Comparison of ENCODE assay signal across 8 cellular contexts in genomic region chr17:50060951-50061712, GRCh38. TPM values are rescaled to one million over a fixed set of nuclear protein-coding genes. Genes with fewer than 3 reads are reported as not detected.
DNase-seq lines count a peak whose midpoint lies in the region; ATAC-seq, FAIRE-seq and TF ChIP-seq lines count a peak whose summit lies in the region.

No MANE protein-coding gene starts in this region.

- H3K79me1 ChIP-seq in H1 (ENCODE audit: low read depth, low read length): peaks cover 2% of the 10 kb centered on the region; the same call in 1 of the 2 replicates

- BruUV-seq in PC-3 (replicated peaks; lab: Mats Ljungman, UMichigan): no TSS peak

- TF ChIP-seq RAD21 in H1 (IDR thresholded peaks at IDR 0.05 in 1 of 2, conservative IDR thresholded peaks at IDR 0.05 in 1 of 2; ENCODE audit: low read depth in 2 of 2, low read length in 2 of 2): no peak

- H2BK15ac ChIP-seq in H1 (ENCODE audit: low read length): no peak overlapping the region

- no peak overlapping the region for H2AK5ac ChIP-seq in H1 (ENCODE audit: low read depth, low read length)

- H3K36me3 Mint-ChIP-seq in effector memory CD8-positive, alpha-beta T cell (ENCODE audit: insufficient read depth): peaks cover 3% of the 10 kb centered on the region
- peaks cover 2% of the 10 kb centered on the region for H3K36me3 Mint-ChIP-seq in activated CD4-positive, alpha-beta T cell treated with anti-CD3 and anti-CD28 coated beads, Interleukin-2, amount 10 ng/mL, durations not matched to agents 24 days and 14 days (ENCODE audit: low read depth)

- no peak overlapping the region for H4K91ac ChIP-seq in H1 (replicated peaks; ENCODE audit: insufficient read length, low read length)

- ATAC-seq in PC-3 (no peak), lung (ENCODE audit: insufficient read depth, low FRiP score) (peak; percentile 19)
- no peak for ATAC-seq in effector memory CD8-positive, alpha-beta T cell (replicated peaks)

- peak overlapping the region; percentile 95 for H3K9ac ChIP-seq in PC-3 (ENCODE audit: low read length)
- H3K9ac ChIP-seq in H1 (replicated peaks in 1 of 4; ENCODE audit: extremely low read depth in 1 of 4, low read depth in 3 of 4, low read length in 3 of 4): no peak overlapping the region

- H3K27me3 ChIP-seq in PC-3 (ENCODE audit: low read length) (no peaks in the 10 kb centered on the region), H1 (replicated peaks in 1 of 4; ENCODE audit: control insufficient read depth in 3 of 4, extremely low read depth in 1 of 4, insufficient read depth in 3 of 4, low read length in 3 of 4) (peaks cover 0 to 13% (median 11%) of the 10 kb centered on the region in 4 experiments; a peak in 5 of 7 replicates), lung (ENCODE audit: control insufficient read depth, insufficient read depth) (no peaks in the 10 kb centered on the region), tibial artery (no peaks in the 10 kb centered on the region)

- TF ChIP-seq POLR2A in H1 (IDR thresholded peaks at IDR 0.05; ENCODE audit: control extremely low read depth in 1 of 2, low read depth in 2 of 2, low read length in 2 of 2): no peak

- H3K27me3 Mint-ChIP-seq in effector memory CD8-positive, alpha-beta T cell: peaks cover 0 to 9% of the 10 kb centered on the region in 2 donors
- peaks cover 3% of the 10 kb centered on the region for H3K27me3 Mint-ChIP-seq in activated CD4-positive, alpha-beta T cell treated with anti-CD3 and anti-CD28 coated beads, Interleukin-2, amount 10 ng/mL, durations not matched to agents 24 days and 14 days

- peaks cover 8% of the 10 kb centered on the region; the same call in 1 of the 2 replicates for H3K23me2 ChIP-seq in H1 (ENCODE audit: low read depth, low read length)

- peak overlapping the region; percentile 97 for H3K4me2 ChIP-seq in PC-3 (ENCODE audit: low read length)
- H3K4me2 ChIP-seq in H1 (ENCODE audit: insufficient read depth in 1 of 2, low read depth in 2 of 2, low read length in 2 of 2): no peak overlapping the region

- no peak overlapping the region for H3K27ac Mint-ChIP-seq in effector memory CD8-positive, alpha-beta T cell
- no peak overlapping the region for H3K27ac Mint-ChIP-seq in activated CD4-positive, alpha-beta T cell treated with anti-CD3 and anti-CD28 coated beads, Interleukin-2, amount 10 ng/mL, durations not matched to agents 24 days and 14 days

- 87% methylated on average over 9 of the region's 9 CpGs; no CpG with 5 or more reads in 1 of the 2 experiments for WGBS in H1 (ENCODE audit: extremely low coverage in 1 of 2, insufficient coverage in 1 of 2, insufficient read length in 1 of 2, insufficient replicate concordance in 2 of 2, low coverage in 1 of 2, low lambda C conversion rate in 2 of 2, missing lambda C conversion rate in 1 of 2), 2 experiments
- WGBS in lung, 2 donors: 68 to 76% methylated on average over 9 of the region's 9 CpGs

- TF ChIP-seq CTCF in PC-3 (conservative IDR thresholded peaks at IDR 0.05; ENCODE audit: low read depth, low read length) (no peak), H1 (IDR thresholded peaks at IDR 0.05; ENCODE audit: control extremely low read depth in 1 of 3, insufficient read depth in 1 of 3, low read depth in 1 of 3, low read length in 3 of 3) (no peak), lung (IDR thresholded peaks at IDR 0.05; ENCODE audit: control extremely low read depth, extremely low read depth) (no peak), tibial artery (IDR thresholded peaks at IDR 0.05) (no peak), D721Med (IDR thresholded peaks at IDR 0.05; ENCODE audit: insufficient read depth, missing control alignments) (no peak)

- no peak overlapping the region for H2BK20ac ChIP-seq in H1 (ENCODE audit: low read length)

- H3K4me3 ChIP-seq in PC-3 (ENCODE audit: low read length): peak overlapping the region; percentile 90
- no peak overlapping the region for H3K4me3 ChIP-seq in H1 (ENCODE audit: extremely low read depth in 1 of 4, insufficient read depth in 2 of 4, low read depth in 3 of 4, low read length in 4 of 4)
- H3K4me3 ChIP-seq in lung: no peak overlapping the region
- H3K4me3 ChIP-seq in tibial artery: peak overlapping the region; percentile 88 to 95

- no peak overlapping the region for H3K14ac ChIP-seq in H1 (ENCODE audit: insufficient read length)

- no peak overlapping the region for H2BK120ac ChIP-seq in H1 (replicated peaks; ENCODE audit: low read depth, low read length)

- no peak overlapping the region for H3K4ac ChIP-seq in H1 (replicated peaks; ENCODE audit: insufficient read length, low read depth, low read length)

- H4K5ac ChIP-seq in H1 (ENCODE audit: insufficient read length, low read depth, low read length): no peak overlapping the region

- FAIRE-seq in H1 (lab: Jason Lieb, UNC) (no peak), D721Med (lab: Jason Lieb, UNC) (no peak)

- no peak overlapping the region for H2BK5ac ChIP-seq in H1 (ENCODE audit: low read depth, low read length)

- no peak overlapping the region for H2BK12ac ChIP-seq in H1 (ENCODE audit: low read depth, low read length)

- H3K4me1 Mint-ChIP-seq in effector memory CD8-positive, alpha-beta T cell (ENCODE audit: low read depth in 2 of 2): peaks cover 13 to 19% of the 10 kb centered on the region in 2 donors
- H3K4me1 Mint-ChIP-seq in activated CD4-positive, alpha-beta T cell treated with anti-CD3 and anti-CD28 coated beads, Interleukin-2, amount 10 ng/mL, durations not matched to agents 24 days and 14 days: peaks cover 18% of the 10 kb centered on the region

- H2AFZ ChIP-seq in PC-3 (ENCODE audit: low read length) (no peak overlapping the region), H1 (ENCODE audit: low read length) (no peak overlapping the region)

- no peak overlapping the region for H3K56ac ChIP-seq in H1 (replicated peaks; ENCODE audit: insufficient read length, low read depth, low read length)

- TF ChIP-seq EP300 in H1 (IDR thresholded peaks at IDR 0.05; ENCODE audit: borderline replicate concordance in 1 of 2, low read depth in 2 of 2, low read length in 2 of 2): no peak

- no peaks in the 10 kb centered on the region for H3K9me3 Mint-ChIP-seq in effector memory CD8-positive, alpha-beta T cell
- H3K9me3 Mint-ChIP-seq in activated CD4-positive, alpha-beta T cell treated with anti-CD3 and anti-CD28 coated beads, Interleukin-2, amount 10 ng/mL, durations not matched to agents 24 days and 14 days: no peaks in the 10 kb centered on the region

- peaks cover 86% of the 10 kb centered on the region for H3K4me1 ChIP-seq in PC-3 (ENCODE audit: insufficient read depth, low read length)
- peaks cover 0 to 14% (median 7%) of the 10 kb centered on the region in 4 experiments; a peak in 5 of 7 replicates for H3K4me1 ChIP-seq in H1 (replicated peaks in 1 of 4; ENCODE audit: control insufficient read depth in 3 of 4, insufficient read depth in 4 of 4, low read length in 3 of 4)
- H3K4me1 ChIP-seq in lung (ENCODE audit: control insufficient read depth in 2 of 2, insufficient read depth in 2 of 2, low read length in 2 of 2): peaks cover 27 to 55% of the 10 kb centered on the region in 2 donors
- H3K4me1 ChIP-seq in tibial artery: peaks cover 0 to 91% (median 86%) of the 10 kb centered on the region in 4 donors

- H3K79me2 ChIP-seq in PC-3 (ENCODE audit: low read length) (peaks cover 93% of the 10 kb centered on the region), H1 (ENCODE audit: control insufficient read depth in 1 of 2, insufficient read depth in 2 of 2, low read length in 2 of 2) (no peaks in the 10 kb centered on the region)

- H3K18ac ChIP-seq in H1 (ENCODE audit: extremely low read depth, low read length): no peak overlapping the region

- H3K36me3 ChIP-seq in PC-3 (ENCODE audit: low read depth, low read length) (peaks cover 36% of the 10 kb centered on the region), H1 (ENCODE audit: control insufficient read depth in 2 of 4, insufficient read depth in 4 of 4, low read length in 3 of 4) (no peaks in the 10 kb centered on the region), lung (ENCODE audit: control insufficient read depth in 2 of 2, insufficient read depth in 2 of 2, low read length in 2 of 2) (peaks cover 0 to 2% of the 10 kb centered on the region in 2 donors), tibial artery (no peaks in the 10 kb centered on the region)

- no peak overlapping the region for H3K4me3 Mint-ChIP-seq in effector memory CD8-positive, alpha-beta T cell
- no peak overlapping the region for H3K4me3 Mint-ChIP-seq in activated CD4-positive, alpha-beta T cell treated with anti-CD3 and anti-CD28 coated beads, Interleukin-2, amount 10 ng/mL, durations not matched to agents 24 days and 14 days

- H4K20me1 ChIP-seq in PC-3 (ENCODE audit: low read length) (peaks cover 36% of the 10 kb centered on the region), H1 (replicated peaks in 1 of 2; ENCODE audit: control insufficient read depth in 1 of 2, insufficient read depth in 2 of 2, low read length in 2 of 2) (peaks cover 0 to 2% of the 10 kb centered on the region in 2 experiments)

- intact Hi-C loops in PC-3 (cut with micrococcal nuclease) (no loop called here), tibial artery (cut with DNase I; ENCODE audit: low total_unique reads) (loop anchor here (5.0 kb wide), 1 partner anchor 34 kb away; no protein-coding TSS in a partner anchor)
- intact Hi-C loops in activated CD4-positive, alpha-beta T cell treated with anti-CD3 and anti-CD28 coated beads, Interleukin-2, amount 10 ng/mL, durations not matched to agents 24 days and 14 days (cut with micrococcal nuclease): no loop called here

- no peaks in the 10 kb centered on the region for H3K9me3 ChIP-seq in PC-3 (ENCODE audit: low read length)
- H3K9me3 ChIP-seq in H1 (ENCODE audit: insufficient read depth in 2 of 2, low read depth in 1 of 2, low read length in 1 of 2): no peaks in the 10 kb centered on the region
- no peaks in the 10 kb centered on the region for H3K9me3 ChIP-seq in lung (ENCODE audit: control insufficient read depth in 2 of 2, insufficient read depth in 1 of 2, low read length in 1 of 2)
- no peaks in the 10 kb centered on the region for H3K9me3 ChIP-seq in tibial artery

- H3K27ac ChIP-seq in PC-3 (ENCODE audit: low read length): peak overlapping the region; percentile 96
- H3K27ac ChIP-seq in H1 (ENCODE audit: low read depth, low read length): no peak overlapping the region
- H3K27ac ChIP-seq in lung (ENCODE audit: low read depth in 1 of 2, low read length in 1 of 2): peak overlapping the region; percentile 94 to 97
- H3K27ac ChIP-seq in tibial artery: peak overlapping the region; percentile 97 to 99

- CTCF ChIA-PET in PC-3 (lab: Charles Lee): interaction anchor here (0.6 to 1.9 kb wide), 5 partner anchors 33 to 578 kb away, joined by 3 to 21 read pairs (median 6); no protein-coding TSS in a partner anchor
- CTCF ChIA-PET in H1 (lab: Charles Lee; ENCODE audit: partially characterized antibody): interaction anchor here (0.8 to 14.6 kb wide), 16 partner anchors 13 to 162 kb away, joined by 3 to 169 read pairs (median 4); partner anchors contain the start of gene PDK2

- peak overlapping the region; percentile 8; the same call in 1 of the 2 replicates for H4K8ac ChIP-seq in H1 (ENCODE audit: extremely low read depth, insufficient read depth, low read length)

- H3K23ac ChIP-seq in H1 (ENCODE audit: insufficient read length): no peak overlapping the region

- no peaks in the 10 kb centered on the region for H3K9me2 ChIP-seq in PC-3 (replicated peaks; ENCODE audit: low read length)

- DNase-seq in PC-3 (peak; percentile 70), H1 (ENCODE audit: low read depth in 1 of 2, low spot score in 2 of 2) (no peak), lung (ENCODE audit: low spot score) (peak; percentile 91), tibial artery (peak; percentile 85 to 97), D721Med (ENCODE audit: insufficient read length, low spot score) (no peak), T-helper 2 cell (no peak)
- no peak for DNase-seq in effector memory CD8-positive, alpha-beta T cell
- no peak for DNase-seq in activated CD4-positive, alpha-beta T cell treated with anti-CD3 and anti-CD28 coated beads, Interleukin-2, amount 10 ng/mL, durations not matched to agents 24 days and 14 days

- POLR2A ChIA-PET in PC-3 (lab: Charles Lee; ENCODE audit: unreplicated experiment): interaction anchor here (0.5 to 1.9 kb wide), 5 partner anchors 20 to 1343 kb away, joined by 3 to 39 read pairs (median 4); no protein-coding TSS in a partner anchor
- POLR2A ChIA-PET in H1 (lab: Charles Lee; ENCODE audit: partially characterized antibody): interaction anchor here (0.6 to 1.4 kb wide), 4 partner anchors 9 to 15 kb away, joined by 3 to 5 read pairs (median 4); no protein-coding TSS in a partner anchor

- peaks cover 32% of the 10 kb centered on the region for H3F3A ChIP-seq in PC-3 (ENCODE audit: low read length, unreplicated experiment)

RNA-seq across cellular contexts. Expression of gene ITGA3, which starts 5.2 kb away (rescaled TPM):
- total RNA-seq in PC-3 (2014; rRNA removed) (598 and 763 TPM in 2 replicates), lung (100 to 1,000 TPM; 142 to 204 TPM)
- 21.7 and 24.2 TPM in 2 replicates for total RNA-seq in H1 (2021; fragmentation: NEBNext Ultra II Directional; extraction: Animal tissue kit (Norgen Biotek cat#: 25700))
- polyA plus RNA-seq in H1 (2011; rRNA removed) (24.0 and 34.4 TPM in 2 replicates), lung (100 to 1,000 TPM in 1 of 2 donors, 10 to 100 TPM in 1; 83.9 to 123 TPM)
- polyA plus RNA-seq in H1 (2011; cell fraction: cytosol; rRNA removed): 23.6 TPM
- 46.6 TPM for polyA plus RNA-seq in H1 (2011; cell fraction: nucleus; rRNA removed)
- polyA plus RNA-seq in H1 (2012, experiment 1 of 2): 22.1 to 30.6 TPM (median 25.9 TPM) in 4 replicates
- polyA plus RNA-seq in H1 (2012, experiment 2 of 2): 18.4 TPM
- 35.2 TPM for polyA plus RNA-seq in H1 (2013, experiment 1 of 2)
- 29.2 TPM for polyA plus RNA-seq in H1 (2013, experiment 2 of 2)
- 24.6 and 29.1 TPM in 2 replicates for polyA minus RNA-seq in H1 (2011; rRNA and poly(A)+ RNA removed)
- polyA minus RNA-seq in H1 (2011; cell fraction: cytosol; rRNA and poly(A)+ RNA removed): 32.7 TPM
- 31.4 TPM for polyA minus RNA-seq in H1 (2011; cell fraction: nucleus; rRNA and poly(A)+ RNA removed)
- 14.5 and 15.0 TPM in 2 replicates for total RNA-seq in activated CD4-positive, alpha-beta T cell treated with anti-CD3 and anti-CD28 coated beads, Interleukin-2, amount 10 ng/mL, durations not matched to agents 24 days and 14 days

RNA-seq across cellular contexts. Expression of gene PDK2, which starts 34.0 kb away (rescaled TPM):
- 31.9 and 37.6 TPM in 2 replicates for total RNA-seq in PC-3 (2014; rRNA removed)
- 17.8 and 18.3 TPM in 2 replicates for total RNA-seq in H1 (2021; fragmentation: NEBNext Ultra II Directional; extraction: Animal tissue kit (Norgen Biotek cat#: 25700))
- polyA plus RNA-seq in H1 (2011; rRNA removed): 121 and 154 TPM in 2 replicates
- 49.3 TPM for polyA plus RNA-seq in H1 (2011; cell fraction: cytosol; rRNA removed)
- polyA plus RNA-seq in H1 (2011; cell fraction: nucleus; rRNA removed): 74.7 TPM
- polyA plus RNA-seq in H1 (2012, experiment 1 of 2): 14.5 to 28.8 TPM (median 21.8 TPM) in 4 replicates
- polyA plus RNA-seq in H1 (2012, experiment 2 of 2): 16.0 TPM
- 17.4 TPM for polyA plus RNA-seq in H1 (2013, experiment 1 of 2)
- 17.7 TPM for polyA plus RNA-seq in H1 (2013, experiment 2 of 2)
- 63.4 and 70.8 TPM in 2 replicates for polyA minus RNA-seq in H1 (2011; rRNA and poly(A)+ RNA removed)
- 22.0 TPM for polyA minus RNA-seq in H1 (2011; cell fraction: cytosol; rRNA and poly(A)+ RNA removed)
- 45.0 TPM for polyA minus RNA-seq in H1 (2011; cell fraction: nucleus; rRNA and poly(A)+ RNA removed)
- total RNA-seq in lung: 10 to 100 TPM; 23.2 to 27.8 TPM
- 10 to 100 TPM in 1 of 2 donors, 1 to 10 TPM in 1; 10.0 to 15.7 TPM for polyA plus RNA-seq in lung
- total RNA-seq in activated CD4-positive, alpha-beta T cell treated with anti-CD3 and anti-CD28 coated beads, Interleukin-2, amount 10 ng/mL, durations not matched to agents 24 days and 14 days: 10.9 and 11.8 TPM in 2 replicates

Comparison
In these comparisons a context has a peak if more than half of its experiments do, and no peak if none do; other contexts are left out.
1. DNase-seq: peak in PC-3 (single experiment), lung (single experiment) and tibial artery (2 of 2); none in H1 (0 of 2), D721Med (single experiment), effector memory CD8-positive, alpha-beta T cell (0 of 3), activated CD4-positive, alpha-beta T cell treated with anti-CD3 and anti-CD28 coated beads, Interleukin-2, amount 10 ng/mL, durations not matched to agents 24 days and 14 days (single experiment) and T-helper 2 cell (0 of 5).
2. H3K4me3 ChIP-seq: peak in PC-3 (single experiment) and tibial artery (2 of 2); none in H1 (0 of 4) and lung (single experiment).